In the genomic region with DNA sequence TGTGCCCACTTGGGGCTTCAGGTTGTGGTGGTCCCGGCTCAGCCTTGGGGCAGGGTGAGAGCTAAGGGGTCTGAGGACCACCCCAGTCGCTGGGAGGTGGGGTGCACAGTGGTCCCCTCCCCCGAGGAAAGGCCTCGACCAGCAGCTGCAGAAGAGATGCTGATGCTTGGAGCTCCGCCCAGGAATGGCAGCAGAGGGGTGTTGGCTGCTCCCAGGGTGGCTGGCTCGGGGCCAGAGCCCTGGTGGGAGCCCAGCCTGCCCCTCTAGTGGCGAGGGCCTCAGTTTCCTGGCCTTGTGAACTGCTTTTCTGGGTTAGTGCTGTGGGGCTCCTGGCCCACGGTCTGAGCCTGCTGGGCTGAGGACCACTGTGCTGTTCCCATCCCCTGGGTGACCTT, we compare ENCODE assay signal across 10 cellular contexts. TPM values are rescaled to one million over a fixed set of nuclear protein-coding genes. Genes with fewer than 3 reads are reported as not detected.
DNase-seq lines count a peak whose midpoint lies in the region; ATAC-seq and TF ChIP-seq lines count a peak whose summit lies in the region.
"Had no signal": no experiment of that assay in that cellular context is flagged by ENCODE, and none has a peak within 500 bp of the region (broad histone marks: within the 10 kb centered on the region; RNA-seq: fewer than 3 reads in every experiment).

No MANE protein-coding gene starts in this region.

- H3K4me2 ChIP-seq in MM.1S (ENCODE audit: low read depth, low read length): no peak overlapping the region

- peak overlapping the region; percentile 39 for H3K4me3 Mint-ChIP-seq in activated T-helper 2 cell treated with anti-CD3 and anti-CD28 coated beads, Interferon-gamma antibody, Interleukin-2, Interleukin-4, amounts not matched to agents 10 μg/mL and 5 μg/mL and 100 μg/mL, durations not matched to agents 14 hours and 24 hours and 36 hours (ENCODE audit: low read depth)
- H3K4me3 Mint-ChIP-seq in CD8-positive, alpha-beta T cell: no peak overlapping the region

- peaks cover 6 to 52% of the 10 kb centered on the region in 2 donors for H3K4me1 ChIP-seq in left lung
- peaks cover 12 to 33% of the 10 kb centered on the region in 2 donors for H3K4me1 ChIP-seq in thyroid gland
- no peaks in the 10 kb centered on the region for H3K4me1 ChIP-seq in MM.1S (ENCODE audit: low read length)
- H3K4me1 ChIP-seq in CD8-positive, alpha-beta T cell (ENCODE audit: insufficient read depth, low read length): peaks cover 9% of the 10 kb centered on the region

- no peak for TF ChIP-seq POLR2A in thyroid gland (IDR thresholded peaks at IDR 0.05)

- H3K9ac ChIP-seq in MM.1S (ENCODE audit: low read length): no peak overlapping the region

- H3F3A ChIP-seq in MM.1S (ENCODE audit: insufficient read depth, low read length): no peaks in the 10 kb centered on the region

- no peaks in the 10 kb centered on the region for H3K9me3 Mint-ChIP-seq in activated T-helper 2 cell treated with anti-CD3 and anti-CD28 coated beads, Interferon-gamma antibody, Interleukin-2, Interleukin-4, amounts not matched to agents 10 μg/mL and 5 μg/mL and 100 μg/mL, durations not matched to agents 14 hours and 24 hours and 36 hours
- H3K9me3 Mint-ChIP-seq in CD8-positive, alpha-beta T cell: no peaks in the 10 kb centered on the region

- no peak overlapping the region for H2AFZ ChIP-seq in MM.1S (ENCODE audit: low read length)

- no peaks in the 10 kb centered on the region for H4K20me1 ChIP-seq in MM.1S (ENCODE audit: insufficient read depth, low read length)

- H3K9me2 ChIP-seq in MM.1S (replicated peaks; ENCODE audit: insufficient read depth, low read length): no peaks in the 10 kb centered on the region

- H3K36me3 ChIP-seq in left lung (no peaks in the 10 kb centered on the region), thyroid gland (no peaks in the 10 kb centered on the region), MM.1S (replicated peaks; ENCODE audit: insufficient read depth, low read length) (no peaks in the 10 kb centered on the region)
- no peaks in the 10 kb centered on the region for H3K36me3 ChIP-seq in CD8-positive, alpha-beta T cell (ENCODE audit: insufficient read depth, low read length)

- no peaks in the 10 kb centered on the region for H3K9me3 ChIP-seq in left lung
- no peaks in the 10 kb centered on the region for H3K9me3 ChIP-seq in thyroid gland
- H3K9me3 ChIP-seq in MM.1S (replicated peaks; ENCODE audit: insufficient read depth, low read length): no peaks in the 10 kb centered on the region
- H3K9me3 ChIP-seq in CD8-positive, alpha-beta T cell (ENCODE audit: low read length): no peaks in the 10 kb centered on the region

- H3K27ac ChIP-seq in left lung (peak overlapping the region; percentile 48 to 70), thyroid gland (peak overlapping the region in 2 of 3 donors; percentile 52 to 53), MM.1S (ENCODE audit: low read length) (no peak overlapping the region)
- H3K27ac ChIP-seq in CD8-positive, alpha-beta T cell (ENCODE audit: low read depth, low read length): no peak overlapping the region

- WGBS in thyroid gland, 2 donors: 43 to 80% methylated on average over 2 to 3 of the region's 8 CpGs

- POLR2A ChIA-PET in CD8-positive, alpha-beta T cell (lab: Charles Lee): interaction anchor here (0.8 to 2.0 kb wide), 2 partner anchors 14 to 28 kb away, joined by 3 to 7 read pairs; no protein-coding TSS in a partner anchor

- no peaks in the 10 kb centered on the region for H3K79me2 ChIP-seq in MM.1S (ENCODE audit: low read length)

- no peak overlapping the region for H3K27ac Mint-ChIP-seq in activated T-helper 2 cell treated with anti-CD3 and anti-CD28 coated beads, Interferon-gamma antibody, Interleukin-2, Interleukin-4, amounts not matched to agents 10 μg/mL and 5 μg/mL and 100 μg/mL, durations not matched to agents 14 hours and 24 hours and 36 hours
- no peak overlapping the region for H3K27ac Mint-ChIP-seq in CD8-positive, alpha-beta T cell

- intact Hi-C loops in activated T-helper 2 cell treated with anti-CD3 and anti-CD28 coated beads, Interferon-gamma antibody, Interleukin-2, Interleukin-4, amounts not matched to agents 10 μg/mL and 5 μg/mL and 100 μg/mL, durations not matched to agents 14 hours and 24 hours and 36 hours (cut with micrococcal nuclease): no loop called here
- intact Hi-C loops in left lung (cut with DNase I): no loop called here
- intact Hi-C loops in thyroid gland (cut with DNase I): no loop called here
- intact Hi-C loops in CD8-positive, alpha-beta T cell (cut with DNase I, micrococcal nuclease): no loop called here

- DNase-seq in NCI-H82 (lab: John Stamatoyannopoulos, UW) (peak; percentile 44), NCI-H82 treated with DMSO at 0.1 percent for 48 hours (lab: John Stamatoyannopoulos, UW; ENCODE audit: unreplicated experiment) (no peak), left lung (no peak), thyroid gland (no peak), MM.1S (no peak)
- DNase-seq in activated T-helper 2 cell treated with anti-CD3 and anti-CD28 coated beads, Interferon-gamma antibody, Interleukin-2, Interleukin-4, amounts not matched to agents 10 μg/mL and 5 μg/mL and 100 μg/mL, durations not matched to agents 14 hours and 24 hours and 36 hours (ENCODE audit: low spot score): no peak
- no peak for DNase-seq in activated CD8-positive, alpha-beta memory T cell treated with anti-CD3 and anti-CD28 coated beads, Interleukin-2, amount 50 U/mL, for 48 hours
- no peak for DNase-seq in CD8-positive, alpha-beta T cell
- DNase-seq: NCI-H187 had no signal

- H3K4me1 Mint-ChIP-seq in activated T-helper 2 cell treated with anti-CD3 and anti-CD28 coated beads, Interferon-gamma antibody, Interleukin-2, Interleukin-4, amounts not matched to agents 10 μg/mL and 5 μg/mL and 100 μg/mL, durations not matched to agents 14 hours and 24 hours and 36 hours (ENCODE audit: low read depth): no peaks in the 10 kb centered on the region
- peaks cover 6% of the 10 kb centered on the region for H3K4me1 Mint-ChIP-seq in CD8-positive, alpha-beta T cell (ENCODE audit: low read depth)

- ATAC-seq in left lung: no peak
- no peak for ATAC-seq in CD8-positive, alpha-beta T cell

- CTCF ChIA-PET in CD8-positive, alpha-beta T cell (lab: Charles Lee): interaction anchor here (1.2 kb wide), 1 partner anchor 17 kb away, joined by 3 read pairs; no protein-coding TSS in a partner anchor

- H3K27me3 ChIP-seq in left lung (peaks cover 0 to 58% of the 10 kb centered on the region in 2 donors), thyroid gland (no peaks in the 10 kb centered on the region), MM.1S (replicated peaks; ENCODE audit: insufficient read depth, low read length) (peaks cover 92% of the 10 kb centered on the region)
- H3K27me3 ChIP-seq in CD8-positive, alpha-beta T cell (ENCODE audit: insufficient read depth, low read length): peaks cover 10% of the 10 kb centered on the region

- H3K4me3 ChIP-seq in left lung (peak overlapping the region in 1 of 2 donors; percentile 43), thyroid gland (replicated peaks in 1 of 3) (no peak overlapping the region), MM.1S (ENCODE audit: low read length) (no peak overlapping the region)
- no peak overlapping the region for H3K4me3 ChIP-seq in CD8-positive, alpha-beta T cell (ENCODE audit: low read depth, low read length)

- H3K27me3 Mint-ChIP-seq in activated T-helper 2 cell treated with anti-CD3 and anti-CD28 coated beads, Interferon-gamma antibody, Interleukin-2, Interleukin-4, amounts not matched to agents 10 μg/mL and 5 μg/mL and 100 μg/mL, durations not matched to agents 14 hours and 24 hours and 36 hours (ENCODE audit: low read depth): peaks cover 25% of the 10 kb centered on the region
- H3K27me3 Mint-ChIP-seq in CD8-positive, alpha-beta T cell (ENCODE audit: low read depth): peaks cover 31% of the 10 kb centered on the region

- H3K36me3 Mint-ChIP-seq in activated T-helper 2 cell treated with anti-CD3 and anti-CD28 coated beads, Interferon-gamma antibody, Interleukin-2, Interleukin-4, amounts not matched to agents 10 μg/mL and 5 μg/mL and 100 μg/mL, durations not matched to agents 14 hours and 24 hours and 36 hours (ENCODE audit: low read depth): no peaks in the 10 kb centered on the region
- H3K36me3 Mint-ChIP-seq in CD8-positive, alpha-beta T cell: no peaks in the 10 kb centered on the region

- TF ChIP-seq CTCF in left lung (IDR thresholded peaks at IDR 0.05) (no peak), thyroid gland (IDR thresholded peaks at IDR 0.05) (no peak), MM.1S (IDR thresholded peaks at IDR 0.05; ENCODE audit: low read length) (no peak)
- no peak for TF ChIP-seq CTCF in CD8-positive, alpha-beta T cell (IDR thresholded peaks at IDR 0.05)

RNA-seq across cellular contexts. Expression of a gene that starts 1.2 kb away (rescaled TPM):
- 3.1 and 3.4 TPM in 2 replicates for total RNA-seq in activated T-helper 2 cell treated with anti-CD3 and anti-CD28 coated beads, Interferon-gamma antibody, Interleukin-2, Interleukin-4, amounts not matched to agents 10 μg/mL and 5 μg/mL and 100 μg/mL, durations not matched to agents 14 hours and 24 hours and 36 hours
- total RNA-seq in left lung: 10 to 100 TPM; 12.6 to 12.7 TPM
- total RNA-seq in thyroid gland: 10 to 100 TPM; 19.4 to 23.6 (median 22.6) TPM
- total RNA-seq in CD8-positive, alpha-beta T cell: under 1 TPM; 0.22 to 0.62 TPM

RNA-seq across cellular contexts. Expression of a gene that starts 26.3 kb away (rescaled TPM):
- 38.3 and 40.5 TPM in 2 replicates for total RNA-seq in activated T-helper 2 cell treated with anti-CD3 and anti-CD28 coated beads, Interferon-gamma antibody, Interleukin-2, Interleukin-4, amounts not matched to agents 10 μg/mL and 5 μg/mL and 100 μg/mL, durations not matched to agents 14 hours and 24 hours and 36 hours
- total RNA-seq in left lung (100 to 1,000 TPM; 127 to 170 TPM), thyroid gland (10 to 100 TPM; 58.6 to 78.7 (median 72.0) TPM)
- 1 to 10 TPM; 4.7 TPM for total RNA-seq in CD8-positive, alpha-beta T cell

RNA-seq across cellular contexts. Expression of a gene that starts 29.2 kb away (rescaled TPM):
- total RNA-seq in activated T-helper 2 cell treated with anti-CD3 and anti-CD28 coated beads, Interferon-gamma antibody, Interleukin-2, Interleukin-4, amounts not matched to agents 10 μg/mL and 5 μg/mL and 100 μg/mL, durations not matched to agents 14 hours and 24 hours and 36 hours: 1.2 and 1.7 TPM in 2 replicates
- total RNA-seq in left lung (10 to 100 TPM in 1 of 2 donors, under 1 TPM in 1; 0.32 to 10.0 TPM), thyroid gland (10 to 100 TPM in 1 of 4 donors, 1 to 10 TPM in 3; 5.8 to 10.1 (median 7.1) TPM)
- total RNA-seq in CD8-positive, alpha-beta T cell: under 1 TPM; 0.14 to 0.38 TPM
- total RNA-seq: lung microvascular endothelial cell had no signal

RNA-seq across cellular contexts. Expression of a gene that starts 34.8 kb away (rescaled TPM):
- total RNA-seq in activated T-helper 2 cell treated with anti-CD3 and anti-CD28 coated beads, Interferon-gamma antibody, Interleukin-2, Interleukin-4, amounts not matched to agents 10 μg/mL and 5 μg/mL and 100 μg/mL, durations not matched to agents 14 hours and 24 hours and 36 hours: not detected in 2 replicates
- total RNA-seq in left lung (10 to 100 TPM in 1 of 2 donors, under 1 TPM in 1; 0.38 to 18.9 TPM), thyroid gland (10 to 100 TPM in 1 of 4 donors, 1 to 10 TPM in 3; 1.4 to 10.0 (median 4.5) TPM)
- total RNA-seq in CD8-positive, alpha-beta T cell: not detected
- total RNA-seq: lung microvascular endothelial cell had no signal

RNA-seq across cellular contexts. Expression of a gene that starts 44.5 kb away (rescaled TPM):
- total RNA-seq in activated T-helper 2 cell treated with anti-CD3 and anti-CD28 coated beads, Interferon-gamma antibody, Interleukin-2, Interleukin-4, amounts not matched to agents 10 μg/mL and 5 μg/mL and 100 μg/mL, durations not matched to agents 14 hours and 24 hours and 36 hours: not detected in 2 replicates
- total RNA-seq in left lung: not detected
- total RNA-seq in thyroid gland: 1 to 10 TPM in 1 of 4 donors, under 1 TPM in 1, not detected in 2; 0.93 to 1.0 TPM
- total RNA-seq in CD8-positive, alpha-beta T cell: not detected
- total RNA-seq: lung microvascular endothelial cell had no signal

Comparison
In these comparisons a context has a peak if more than half of its experiments do, and no peak if none do; other contexts are left out.
1. H3K27ac ChIP-seq: peak in left lung (2 of 2) and thyroid gland (2 of 3); none in MM.1S (single experiment) and CD8-positive, alpha-beta T cell (single experiment).